ENCODE assay signal across 20 cellular contexts in the genomic region with DNA sequence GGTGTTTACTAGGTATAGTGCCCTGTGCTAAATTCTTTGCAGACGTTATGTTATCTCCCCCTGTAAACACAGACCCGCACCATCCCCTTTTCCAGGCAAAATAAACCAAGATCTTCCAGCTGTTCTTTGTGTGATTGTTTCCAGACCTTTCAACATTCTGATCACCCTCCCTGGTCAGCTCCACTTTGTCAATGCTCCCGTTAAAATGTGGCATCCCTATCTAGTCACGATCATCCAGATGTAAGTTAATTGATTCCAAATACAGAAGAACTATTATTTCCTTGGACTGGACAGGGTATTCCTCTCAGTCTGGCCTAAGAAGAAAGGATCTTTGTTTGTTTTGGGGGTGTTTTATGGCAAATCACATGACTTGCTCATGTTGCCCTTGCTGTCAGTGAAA.
A peak's percentile ranks its signal among the peaks of the same experiment; 100 is the strongest.
DNase-seq lines count a peak whose midpoint lies in the region; ATAC-seq and TF ChIP-seq lines count a peak whose summit lies in the region.
"Had no signal": no experiment of that assay in that cellular context is flagged by ENCODE, and none has a peak within 500 bp of the region (broad histone marks: within the 10 kb centered on the region; RNA-seq: fewer than 3 reads in every experiment).

No MANE protein-coding gene starts in this region.

- H3K4me3 Mint-ChIP-seq in activated CD8-positive, alpha-beta memory T cell treated with anti-CD3 and anti-CD28 coated beads, Interleukin-2, amount 10 ng/mL, durations not matched to agents 7 days and 5 days, result no peak overlapping the region
- H3K4me3 Mint-ChIP-seq: CD4-positive, alpha-beta memory T cell; HFFc6 had no signal

- H2AFZ ChIP-seq in hepatocyte, result no peak overlapping the region

- no peaks in the 10 kb centered on the region for H3K79me2 ChIP-seq in hepatocyte

- no peak overlapping the region for H3K4me3 ChIP-seq in hepatocyte
- H3K4me3 ChIP-seq: A549, BLaER1 had no signal

- no peaks in the 10 kb centered on the region for H3K27me3 ChIP-seq in hepatocyte
- H3K27me3 ChIP-seq: BLaER1 had no signal

- DNase-seq in ELF-1 (ENCODE audit: low read depth, low spot score) (peak; percentile 12), caudate nucleus (lab: John Stamatoyannopoulos, UW) (peak in 5 of 61 donors; percentile 7 to 20 (median 12)), hepatocyte (ENCODE audit: low spot score) (peak; percentile 20), putamen (ENCODE audit: low spot score) (peak; percentile 71), COLO668 (lab: John Stamatoyannopoulos, UW; ENCODE audit: unreplicated experiment) (no peak)
- DNase-seq in activated CD8-positive, alpha-beta memory T cell treated with anti-CD3 and anti-CD28 coated beads, Interleukin-2, amount 10 ng/mL, durations not matched to agents 7 days and 5 days, result no peak
- DNase-seq: CD4-positive, alpha-beta memory T cell; EL; HFFc6; NCI-H1417; NCI-H187; NCI-H2107; NCI-H510A; NCI-H774; SHP77 had no signal

- peaks cover 8% of the 10 kb centered on the region for H3K9me3 Mint-ChIP-seq in activated CD8-positive, alpha-beta memory T cell treated with anti-CD3 and anti-CD28 coated beads, Interleukin-2, amount 10 ng/mL, durations not matched to agents 7 days and 5 days (ENCODE audit: low read depth)

- peaks cover 3% of the 10 kb centered on the region for H3K27me3 Mint-ChIP-seq in activated CD8-positive, alpha-beta memory T cell treated with anti-CD3 and anti-CD28 coated beads, Interleukin-2, amount 10 ng/mL, durations not matched to agents 7 days and 5 days

- no peaks in the 10 kb centered on the region for H3K9me3 ChIP-seq in hepatocyte (ENCODE audit: low read depth)

- 23% methylated on average over 4 of the region's 4 CpGs for WGBS in hepatocyte (ENCODE audit: low lambda C conversion rate, missing lambda C conversion rate)

- H3K9me2 ChIP-seq in hepatocyte (replicated peaks; ENCODE audit: insufficient read depth), result no peaks in the 10 kb centered on the region

- CTCF ChIA-PET in activated CD8-positive, alpha-beta memory T cell treated with anti-CD3 and anti-CD28 coated beads, Interleukin-2, amount 10 ng/mL, durations not matched to agents 7 days and 5 days (lab: Charles Lee), result no interaction called here

- H3K36me3 Mint-ChIP-seq in activated CD8-positive, alpha-beta memory T cell treated with anti-CD3 and anti-CD28 coated beads, Interleukin-2, amount 10 ng/mL, durations not matched to agents 7 days and 5 days, result peaks cover 5% of the 10 kb centered on the region

- H4K20me1 ChIP-seq in hepatocyte (ENCODE audit: insufficient read depth, poor library complexity, severe bottlenecking), result no peaks in the 10 kb centered on the region
- H4K20me1 ChIP-seq: BLaER1 had no signal

- no peaks in the 10 kb centered on the region for H3K4me1 ChIP-seq in hepatocyte (ENCODE audit: insufficient read depth)
- H3K4me1 ChIP-seq: A549, BLaER1 had no signal

- no peak for ATAC-seq in GM19452 (IDR thresholded peaks at IDR 0.05; ENCODE audit: unreplicated experiment)
- ATAC-seq in activated CD8-positive, alpha-beta memory T cell treated with anti-CD3 and anti-CD28 coated beads, Interleukin-2, amount 10 ng/mL, durations not matched to agents 7 days and 5 days, result no peak
- ATAC-seq: A549 had no signal

- H3K27ac ChIP-seq in caudate nucleus (ENCODE audit: low read depth, low read length), result peak overlapping the region; percentile 83
- H3K27ac ChIP-seq in hepatocyte, result no peak overlapping the region
- H3K27ac ChIP-seq: A549, BLaER1, HL-60, KMS-11 had no signal

- H3K36me3 ChIP-seq in hepatocyte (replicated peaks; ENCODE audit: insufficient read depth, low read depth), result no peaks in the 10 kb centered on the region
- H3K36me3 ChIP-seq: BLaER1 had no signal

- no peaks in the 10 kb centered on the region for H3K4me1 Mint-ChIP-seq in activated CD8-positive, alpha-beta memory T cell treated with anti-CD3 and anti-CD28 coated beads, Interleukin-2, amount 10 ng/mL, durations not matched to agents 7 days and 5 days
- H3K4me1 Mint-ChIP-seq: CD4-positive, alpha-beta memory T cell had no signal

- no peak for TF ChIP-seq CTCF in hepatocyte (IDR thresholded peaks at IDR 0.05; ENCODE audit: poor library complexity)

- H3K27ac Mint-ChIP-seq in activated CD8-positive, alpha-beta memory T cell treated with anti-CD3 and anti-CD28 coated beads, Interleukin-2, amount 10 ng/mL, durations not matched to agents 7 days and 5 days, result no peak overlapping the region
- H3K27ac Mint-ChIP-seq: CD4-positive, alpha-beta memory T cell; HFFc6 had no signal

- H3K4me2 ChIP-seq in hepatocyte, result no peak overlapping the region
- H3K4me2 ChIP-seq: A549, BLaER1, KMS-11 had no signal

Comparison
In these comparisons a context has a peak if more than half of its experiments do, and no peak if none do; other contexts are left out.
1. DNase-seq: peak in ELF-1 (single experiment), hepatocyte (single experiment) and putamen (single experiment); none in COLO668 (single experiment) and activated CD8-positive, alpha-beta memory T cell treated with anti-CD3 and anti-CD28 coated beads, Interleukin-2, amount 10 ng/mL, durations not matched to agents 7 days and 5 days (single experiment).